ENCODE assay signal across 8 cellular contexts in the genomic region with DNA sequence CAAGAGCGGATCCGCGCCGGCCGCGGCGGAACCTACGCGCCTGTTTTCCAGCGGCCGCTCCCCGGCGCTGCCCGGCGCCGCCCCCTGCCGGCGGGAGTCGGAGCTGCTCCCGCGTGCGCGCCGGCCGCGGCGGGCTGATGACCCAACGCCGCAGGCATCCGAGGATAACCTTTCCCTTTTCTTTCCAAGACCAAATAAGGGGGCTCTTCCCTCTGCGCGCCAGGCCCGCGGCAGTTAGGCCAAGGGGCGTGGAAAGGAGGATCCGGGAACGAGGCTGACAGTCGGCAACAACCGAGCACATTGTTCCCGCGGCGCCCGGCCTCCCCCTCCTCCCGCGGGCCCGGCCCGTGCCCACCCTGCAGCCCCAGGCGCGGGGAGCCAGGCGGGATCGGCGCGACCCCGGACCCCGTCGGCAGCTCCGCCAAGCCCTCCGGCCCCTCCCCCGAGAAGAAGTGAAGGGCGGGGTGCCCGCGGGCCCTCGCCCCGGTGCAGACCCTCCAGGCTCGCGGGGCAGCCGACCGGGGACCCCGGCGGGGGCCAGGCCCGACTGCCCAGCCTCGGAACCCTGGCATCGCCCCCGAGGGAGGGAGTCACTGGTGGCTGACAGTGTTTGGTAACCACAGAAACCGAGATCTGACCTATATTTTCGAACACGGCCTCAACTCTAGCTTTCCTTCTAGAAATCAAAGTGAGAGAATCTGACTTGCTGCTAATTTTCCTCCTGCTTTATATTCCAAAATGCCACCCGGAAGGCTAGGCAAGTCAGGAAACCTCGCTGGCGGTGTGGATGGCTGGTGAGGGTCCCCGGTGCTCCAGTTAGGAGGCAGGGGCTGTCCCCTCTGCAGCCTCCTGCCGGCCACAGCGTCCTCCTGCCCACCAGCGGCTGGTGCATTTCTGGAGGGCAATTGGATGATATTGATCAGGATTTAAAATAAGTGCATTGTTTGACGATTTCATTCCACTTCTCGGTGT. TPM values are rescaled to one million over a fixed set of nuclear protein-coding genes. Genes with fewer than 3 reads are reported as not detected.
DNase-seq lines count a peak whose midpoint lies in the region; ATAC-seq and TF ChIP-seq lines count a peak whose summit lies in the region.

No MANE protein-coding gene starts in this region.

- H3K36me3 Mint-ChIP-seq in CD4-positive, alpha-beta T cell (ENCODE audit: low read depth) = no peaks in the 10 kb centered on the region
- no peaks in the 10 kb centered on the region for H3K36me3 Mint-ChIP-seq in osteocyte (ENCODE audit: unreplicated experiment)

- peak overlapping the region in 2 of 4 donors; percentile 39 to 80 for H3K4me3 ChIP-seq in adrenal gland

- 6 to 36% (median 9%) methylated on average over 13 to 86 of the region's 86 CpGs for WGBS in adrenal gland, 4 donors

- peak; percentile 45 for TF ChIP-seq CTCF in CD4-positive, alpha-beta T cell (IDR thresholded peaks at IDR 0.05)
- TF ChIP-seq CTCF in adrenal gland (IDR thresholded peaks at IDR 0.05) = peak in 4 of 6 experiments; percentile 21 to 91 (median 78)
- peak; percentile 82 for TF ChIP-seq CTCF in osteocyte (IDR thresholded peaks at IDR 0.05)

- H3K9me3 ChIP-seq in CD4-positive, alpha-beta T cell (ENCODE audit: control insufficient read depth, low read length) = no peaks in the 10 kb centered on the region
- H3K9me3 ChIP-seq in adrenal gland (replicated peaks in 1 of 3) = no peaks in the 10 kb centered on the region

- peak in 9 of 10 experiments; percentile 6 to 55 (median 27) for DNase-seq in CD4-positive, alpha-beta T cell
- peak; percentile 71 for DNase-seq in HK-2 (ENCODE audit: unreplicated experiment)
- peak; percentile 71 for DNase-seq in SK-MEL-5 (ENCODE audit: low read depth, low spot score)
- peak; percentile 61 to 80 (median 68) for DNase-seq in adrenal gland
- DNase-seq in cardiac septum (ENCODE audit: low spot score) = peak; percentile 92
- DNase-seq in osteocyte (ENCODE audit: extremely low spot score, unreplicated experiment) = peak; percentile 93
- DNase-seq in ureter (ENCODE audit: low spot score) = peak; percentile 85

- in situ Hi-C loops in SK-MEL-5 (cut with HindIII; ENCODE audit: low pct_unique_long_range_greater_than_20kb, low sequenced_read_pairs) = no loop called here

- intact Hi-C loops in CD4-positive, alpha-beta T cell (cut with DNase I, micrococcal nuclease) = loop anchor here in 1 of 2 experiments (5.0 kb wide), 1 partner anchor 617 kb away; no protein-coding TSS in a partner anchor
- intact Hi-C loops in adrenal gland (cut with DNase I) = no loop called here
- intact Hi-C loops in cardiac septum (cut with DNase I) = loop anchor here (2.0 to 5.0 kb wide), 5 partner anchors 104 to 412 kb away; partner anchors contain the start of gene IGF1R

- POLR2A ChIA-PET in CD4-positive, alpha-beta T cell (lab: Charles Lee) = no interaction called here

- no peaks in the 10 kb centered on the region for H3K4me1 Mint-ChIP-seq in CD4-positive, alpha-beta T cell (ENCODE audit: low read depth)
- peaks cover 8% of the 10 kb centered on the region for H3K4me1 Mint-ChIP-seq in osteocyte (ENCODE audit: unreplicated experiment)

- CTCF ChIA-PET in CD4-positive, alpha-beta T cell (lab: Charles Lee) = interaction anchor here (1.5 to 3.2 kb wide), 3 partner anchors 9 to 17 kb away, joined by 3 to 24 read pairs (median 5); no protein-coding TSS in a partner anchor

- no peak overlapping the region for H3K27ac ChIP-seq in CD4-positive, alpha-beta T cell (ENCODE audit: low read depth, low read length)
- peak overlapping the region in 3 of 5 donors; percentile 39 to 68 (median 48) for H3K27ac ChIP-seq in adrenal gland

- ATAC-seq in CD4-positive, alpha-beta T cell (ENCODE audit: poor library complexity) = peak; percentile 71
- ATAC-seq in GM19438 (IDR thresholded peaks at IDR 0.05; ENCODE audit: low read depth, unreplicated experiment) = peak; percentile 71

- H3K27me3 ChIP-seq in CD4-positive, alpha-beta T cell (ENCODE audit: control insufficient read depth, insufficient read depth, low read length) = peaks cover 58% of the 10 kb centered on the region
- no peaks in the 10 kb centered on the region for H3K27me3 ChIP-seq in adrenal gland

- no peaks in the 10 kb centered on the region for H3K9me3 Mint-ChIP-seq in CD4-positive, alpha-beta T cell
- no peaks in the 10 kb centered on the region for H3K9me3 Mint-ChIP-seq in osteocyte (ENCODE audit: unreplicated experiment)

- H3K27ac Mint-ChIP-seq in CD4-positive, alpha-beta T cell = no peak overlapping the region
- H3K27ac Mint-ChIP-seq in osteocyte (ENCODE audit: unreplicated experiment) = peak overlapping the region; percentile 82

- H3K36me3 ChIP-seq in adrenal gland (replicated peaks in 1 of 2) = no peaks in the 10 kb centered on the region

- peak overlapping the region; percentile 73 for H3K4me3 Mint-ChIP-seq in CD4-positive, alpha-beta T cell
- peak overlapping the region; percentile 72 for H3K4me3 Mint-ChIP-seq in osteocyte (ENCODE audit: unreplicated experiment)

- TF ChIP-seq POLR2A in adrenal gland (IDR thresholded peaks at IDR 0.05) = no peak

- H3K27me3 Mint-ChIP-seq in CD4-positive, alpha-beta T cell = peaks cover 57% of the 10 kb centered on the region
- no peaks in the 10 kb centered on the region for H3K27me3 Mint-ChIP-seq in osteocyte (ENCODE audit: unreplicated experiment)

- peaks cover 5 to 7% of the 10 kb centered on the region in 2 donors for H3K4me1 ChIP-seq in adrenal gland (replicated peaks in 1 of 2)

RNA-seq across cellular contexts. Expression of gene SYNM, which starts 45.6 kb away (rescaled TPM):
- under 1 TPM; 0.11 TPM for total RNA-seq in CD4-positive, alpha-beta T cell
- total RNA-seq in SK-MEL-5 (2014; rRNA removed; shearing (Covaris generic)) = 20.3 and 25.9 TPM in 2 replicates
- polyA plus RNA-seq in SK-MEL-5 (2015; cell fraction: cytosol; rRNA removed) = 23.1 and 28.7 TPM in 2 replicates
- polyA plus RNA-seq in SK-MEL-5 (2015; cell fraction: nucleus; rRNA removed) = 68.4 and 103 TPM in 2 replicates
- total RNA-seq in adrenal gland (10 to 100 TPM; 23.6 to 44.6 (median 38.3) TPM), cardiac septum (395 TPM), osteocyte (5.5 and 5.9 TPM in 2 replicates), ureter (189 TPM)
- polyA plus RNA-seq in adrenal gland = 10 to 100 TPM; 11.1 to 25.0 (median 22.0) TPM

RNA-seq across cellular contexts. Expression of gene PGPEP1L, which starts 51.7 kb away (rescaled TPM):
- total RNA-seq in CD4-positive, alpha-beta T cell = not detected
- not detected in 2 replicates for total RNA-seq in SK-MEL-5 (2014; rRNA removed; shearing (Covaris generic))
- polyA plus RNA-seq in SK-MEL-5 (2015; cell fraction: cytosol; rRNA removed) = not detected in 2 replicates
- not detected in 2 replicates for polyA plus RNA-seq in SK-MEL-5 (2015; cell fraction: nucleus; rRNA removed)
- total RNA-seq in adrenal gland = not detected
- polyA plus RNA-seq in adrenal gland = under 1 TPM in 1 of 3 donors, not detected in 2; 0.10 TPM
- total RNA-seq in cardiac septum = 2.5 TPM
- total RNA-seq in osteocyte = not detected in 2 replicates
- not detected for total RNA-seq in ureter

Comparison
In these comparisons a context has a peak if more than half of its experiments do, and no peak if none do; other contexts are left out.
1. DNase-seq: peak in every context shown above with its lines; median percentile 93 in osteocyte; 92 in cardiac septum; 85 in ureter; 71 in HK-2; 71 in SK-MEL-5; 68 in adrenal gland; 27 in CD4-positive, alpha-beta T cell.